Comparison of ENCODE assay signal across 12 cellular contexts in the genomic region with DNA sequence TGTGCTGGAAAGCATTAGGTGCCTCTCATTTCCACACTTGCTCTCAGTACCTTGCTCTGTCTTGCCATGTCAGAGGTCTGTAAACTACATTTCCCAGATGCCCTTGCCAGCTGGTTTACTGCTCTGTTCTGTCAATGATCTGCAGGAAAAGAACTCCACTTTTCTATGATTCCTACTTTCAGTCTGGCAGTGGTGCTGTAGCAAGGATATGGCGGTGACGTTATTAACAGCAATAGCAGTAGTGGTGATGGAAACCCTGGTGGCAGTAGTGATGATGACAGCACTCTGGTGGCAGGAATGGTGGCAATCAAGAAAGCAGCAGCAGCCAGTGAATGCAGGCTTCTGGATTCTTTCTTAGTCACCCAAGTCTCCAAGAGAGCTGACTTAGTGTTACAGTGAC.
DNase-seq lines count a peak whose midpoint lies in the region; ATAC-seq and TF ChIP-seq lines count a peak whose summit lies in the region.
"Had no signal": no experiment of that assay in that cellular context is flagged by ENCODE, and none has a peak within 500 bp of the region (broad histone marks: within the 10 kb centered on the region; RNA-seq: fewer than 3 reads in every experiment).

No MANE protein-coding gene starts in this region.

- H3K9me3 Mint-ChIP-seq in neural crest cell, result no peaks in the 10 kb centered on the region
- H3K9me3 Mint-ChIP-seq in activated naive CD4-positive, alpha-beta T cell treated with anti-CD3 and anti-CD28 coated beads, Interleukin-2, amount 50 U/mL, for 72 hours, result peaks cover 7 to 11% of the 10 kb centered on the region in 2 donors
- no peaks in the 10 kb centered on the region for H3K9me3 Mint-ChIP-seq in activated CD8-positive, alpha-beta T cell treated with anti-CD3 and anti-CD28 coated beads, Interleukin-2, amount 10 ng/mL, durations not matched to agents 7 days and 5 days (ENCODE audit: insufficient read depth)
- H3K9me3 Mint-ChIP-seq: activated naive CD8-positive, alpha-beta T cell treated with anti-CD3 and anti-CD28 coated beads, Interleukin-2, amount 10 ng/mL, durations not matched to agents 7 days and 5 days; nephron had no signal

- DNase-seq in HT1080 (ENCODE audit: low read depth) (peak; percentile 17), ecto neural progenitor cell (ENCODE audit: low spot score) (peak; percentile 56), neural crest cell (ENCODE audit: low read depth, low spot score) (no peak), foreskin melanocyte (no peak)
- DNase-seq in activated CD8-positive, alpha-beta memory T cell treated with anti-CD3 and anti-CD28 coated beads, Interleukin-2, amount 50 U/mL, for 48 hours, result no peak
- no peak for DNase-seq in activated naive CD4-positive, alpha-beta T cell treated with anti-CD3 and anti-CD28 coated beads, Interleukin-2, amount 50 U/mL, for 72 hours (ENCODE audit: low spot score in 2 of 2)
- no peak for DNase-seq in activated CD8-positive, alpha-beta T cell treated with anti-CD3 and anti-CD28 coated beads, Interleukin-2, amount 10 ng/mL, durations not matched to agents 7 days and 5 days
- DNase-seq: activated naive CD8-positive, alpha-beta T cell treated with anti-CD3 and anti-CD28 coated beads, Interleukin-2, amount 10 ng/mL, durations not matched to agents 7 days and 5 days; CD4-positive, alpha-beta memory T cell; spleen had no signal

- no peaks in the 10 kb centered on the region for H3K36me3 Mint-ChIP-seq in neural crest cell (ENCODE audit: low read depth)
- H3K36me3 Mint-ChIP-seq in activated naive CD4-positive, alpha-beta T cell treated with anti-CD3 and anti-CD28 coated beads, Interleukin-2, amount 50 U/mL, for 72 hours, result no peaks in the 10 kb centered on the region
- no peaks in the 10 kb centered on the region for H3K36me3 Mint-ChIP-seq in activated CD8-positive, alpha-beta T cell treated with anti-CD3 and anti-CD28 coated beads, Interleukin-2, amount 10 ng/mL, durations not matched to agents 7 days and 5 days (ENCODE audit: low read depth)
- H3K36me3 Mint-ChIP-seq: activated naive CD8-positive, alpha-beta T cell treated with anti-CD3 and anti-CD28 coated beads, Interleukin-2, amount 10 ng/mL, durations not matched to agents 7 days and 5 days; CD4-positive, alpha-beta memory T cell had no signal

- no peak overlapping the region for H3K4me3 Mint-ChIP-seq in neural crest cell
- H3K4me3 Mint-ChIP-seq in activated CD8-positive, alpha-beta T cell treated with anti-CD3 and anti-CD28 coated beads, Interleukin-2, amount 10 ng/mL, durations not matched to agents 7 days and 5 days, result no peak overlapping the region
- H3K4me3 Mint-ChIP-seq: activated naive CD8-positive, alpha-beta T cell treated with anti-CD3 and anti-CD28 coated beads, Interleukin-2, amount 10 ng/mL, durations not matched to agents 7 days and 5 days; CD4-positive, alpha-beta memory T cell; nephron had no signal

- no peak for ATAC-seq in activated naive CD4-positive, alpha-beta T cell treated with anti-CD3 and anti-CD28 coated beads, Interleukin-2, amount 50 U/mL, for 72 hours
- no peak for ATAC-seq in activated CD8-positive, alpha-beta T cell treated with anti-CD3 and anti-CD28 coated beads, Interleukin-2, amount 10 ng/mL, durations not matched to agents 7 days and 5 days

- no peaks in the 10 kb centered on the region for H3K4me1 Mint-ChIP-seq in neural crest cell
- no peaks in the 10 kb centered on the region for H3K4me1 Mint-ChIP-seq in activated CD8-positive, alpha-beta T cell treated with anti-CD3 and anti-CD28 coated beads, Interleukin-2, amount 10 ng/mL, durations not matched to agents 7 days and 5 days (ENCODE audit: low read depth)
- H3K4me1 Mint-ChIP-seq: activated naive CD8-positive, alpha-beta T cell treated with anti-CD3 and anti-CD28 coated beads, Interleukin-2, amount 10 ng/mL, durations not matched to agents 7 days and 5 days; CD4-positive, alpha-beta memory T cell; nephron had no signal

- TF ChIP-seq CTCF in GM12872 (IDR thresholded peaks at IDR 0.05; ENCODE audit: insufficient read depth, low read depth, low read length), result peak; percentile 14; the same call in 1 of the 3 replicates
- peak; percentile 39 for TF ChIP-seq CTCF in neural crest cell (conservative IDR thresholded peaks at IDR 0.05)

- no peak overlapping the region for H3K27ac Mint-ChIP-seq in neural crest cell (ENCODE audit: unreplicated experiment)
- H3K27ac Mint-ChIP-seq in activated naive CD4-positive, alpha-beta T cell treated with anti-CD3 and anti-CD28 coated beads, Interleukin-2, amount 50 U/mL, for 72 hours, result no peak overlapping the region
- H3K27ac Mint-ChIP-seq in activated CD8-positive, alpha-beta T cell treated with anti-CD3 and anti-CD28 coated beads, Interleukin-2, amount 10 ng/mL, durations not matched to agents 7 days and 5 days, result no peak overlapping the region
- H3K27ac Mint-ChIP-seq: activated naive CD8-positive, alpha-beta T cell treated with anti-CD3 and anti-CD28 coated beads, Interleukin-2, amount 10 ng/mL, durations not matched to agents 7 days and 5 days; CD4-positive, alpha-beta memory T cell; nephron had no signal

- no peaks in the 10 kb centered on the region for H3K27me3 Mint-ChIP-seq in neural crest cell (ENCODE audit: low read depth)
- no peaks in the 10 kb centered on the region for H3K27me3 Mint-ChIP-seq in activated CD8-positive, alpha-beta T cell treated with anti-CD3 and anti-CD28 coated beads, Interleukin-2, amount 10 ng/mL, durations not matched to agents 7 days and 5 days (ENCODE audit: low read depth)
- H3K27me3 Mint-ChIP-seq: activated naive CD8-positive, alpha-beta T cell treated with anti-CD3 and anti-CD28 coated beads, Interleukin-2, amount 10 ng/mL, durations not matched to agents 7 days and 5 days; CD4-positive, alpha-beta memory T cell had no signal

- CTCF ChIA-PET in activated CD8-positive, alpha-beta T cell treated with anti-CD3 and anti-CD28 coated beads, Interleukin-2, amount 10 ng/mL, durations not matched to agents 7 days and 5 days (lab: Charles Lee), result no interaction called here

- POLR2A ChIA-PET in activated CD8-positive, alpha-beta T cell treated with anti-CD3 and anti-CD28 coated beads, Interleukin-2, amount 10 ng/mL, durations not matched to agents 7 days and 5 days (lab: Charles Lee), result no interaction called here

Comparison
In these comparisons a context has a peak if more than half of its experiments do, and no peak if none do; other contexts are left out.
1. DNase-seq: peak in HT1080 (single experiment) and ecto neural progenitor cell (single experiment); none in neural crest cell (single experiment), activated CD8-positive, alpha-beta memory T cell treated with anti-CD3 and anti-CD28 coated beads, Interleukin-2, amount 50 U/mL, for 48 hours (single experiment), activated naive CD4-positive, alpha-beta T cell treated with anti-CD3 and anti-CD28 coated beads, Interleukin-2, amount 50 U/mL, for 72 hours (0 of 2), activated CD8-positive, alpha-beta T cell treated with anti-CD3 and anti-CD28 coated beads, Interleukin-2, amount 10 ng/mL, durations not matched to agents 7 days and 5 days (single experiment) and foreskin melanocyte (single experiment).